In genomic region chr3:139557041-139557440, GRCh38 we compare ENCODE assay signal across 25 cellular contexts. TPM values are rescaled to one million over a fixed set of nuclear protein-coding genes. Genes with fewer than 3 reads are reported as not detected.
DNase-seq lines count a peak whose midpoint lies in the region; ATAC-seq, FAIRE-seq and TF ChIP-seq lines count a peak whose summit lies in the region.
"Had no signal": no experiment of that assay in that cellular context is flagged by ENCODE, and none has a peak within 500 bp of the region (broad histone marks: within the 10 kb centered on the region; RNA-seq: fewer than 3 reads in every experiment).

No MANE protein-coding gene starts in this region.

- TF ChIP-seq CTCF in bronchial epithelial cell (IDR thresholded peaks at IDR 0.05; ENCODE audit: insufficient read depth, low read length, severe bottlenecking), result no peak

- DNase-seq in NCI-H2107 treated with DMSO at 0.1 percent for 48 hours (lab: John Stamatoyannopoulos, UW; ENCODE audit: unreplicated experiment), result peak; percentile 50
- DNase-seq in NCI-H2107 (lab: John Stamatoyannopoulos, UW), result no peak
- peak; percentile 50 for DNase-seq in COR-L47 (lab: John Stamatoyannopoulos, UW)
- peak; percentile 74 for DNase-seq in NCI-H69 (lab: John Stamatoyannopoulos, UW)
- peak; percentile 47 for DNase-seq in bronchial epithelial cell (ENCODE audit: low read depth)
- no peak for DNase-seq in sciatic nerve (ENCODE audit: low spot score)
- no peak for DNase-seq in HEK293T (ENCODE audit: extremely low spot score)
- DNase-seq: EL; GF-D8; GM23248; Kasumi-1; MG63; NCI-H1436; NCI-H2029; NCI-H2227 treated with DMSO at 0.1 percent for 48 hours; NCI-H524; NK-92 treated with Interleukin-12 subunit alpha and Interleukin-12 subunit beta, amount 100 ng/mL, for 24 hours; SIG-M5; T-cell had no signal

- H3K4me3 ChIP-seq in bronchial epithelial cell (ENCODE audit: low read depth, low read length), result no peak overlapping the region
- H3K4me3 ChIP-seq: A549, GM23248, HAP-1, MG63 had no signal

- POLR2A ChIA-PET in HEK293T (lab: Yijun Ruan, JAX), result no interaction called here

- intact Hi-C loops in sciatic nerve (cut with DNase I), result no loop called here

- ATAC-seq in sciatic nerve, result no peak
- no peak for ATAC-seq in GM18517 (IDR thresholded peaks at IDR 0.05; ENCODE audit: unreplicated experiment)
- ATAC-seq: A549, Panc1, SK-N-SH treated with all-trans-retinoic acid at 6 μM for 48 hours, T-cell had no signal

- H3K27me3 ChIP-seq in bronchial epithelial cell (ENCODE audit: control insufficient read depth, insufficient read depth, low read length), result no peaks in the 10 kb centered on the region
- H3K27me3 ChIP-seq: MG63 had no signal

- FAIRE-seq in bronchial epithelial cell (lab: Jason Lieb, UNC), result no peak
- FAIRE-seq: A549 had no signal

- CTCF ChIA-PET in HEK293T (lab: Yijun Ruan, JAX), result no interaction called here

- H3K36me3 ChIP-seq in bronchial epithelial cell (ENCODE audit: control insufficient read depth, insufficient read depth, low read length), result no peaks in the 10 kb centered on the region
- H3K36me3 ChIP-seq: HAP-1, MG63 had no signal

TF ChIP-seq in HEK293T, 16 proteins besides CTCF, POLR2A, EP300 and RAD21:
- TF ChIP-seq ZNF384 (IDR thresholded peaks at IDR 0.05) (no peak), FOXA1 (IDR thresholded peaks at IDR 0.05) (no peak), HDGF (IDR thresholded peaks at IDR 0.05; ENCODE audit: borderline replicate concordance) (no peak), PKNOX1 (IDR thresholded peaks at IDR 0.05) (no peak), ARNT (IDR thresholded peaks at IDR 0.05) (no peak), FOXM1 (IDR thresholded peaks at IDR 0.05; ENCODE audit: borderline replicate concordance) (no peak), ELF4 (IDR thresholded peaks at IDR 0.05) (no peak), SP1 (IDR thresholded peaks at IDR 0.05) (no peak), L3MBTL2 (conservative IDR thresholded peaks at IDR 0.05) (no peak), LEF1 (IDR thresholded peaks at IDR 0.05; ENCODE audit: borderline replicate concordance) (no peak), BHLHE40 (IDR thresholded peaks at IDR 0.05; ENCODE audit: borderline replicate concordance) (no peak), NFRKB (IDR thresholded peaks at IDR 0.05) (no peak), TARDBP (IDR thresholded peaks at IDR 0.05) (no peak), FOXK2 (IDR thresholded peaks at IDR 0.05) (no peak), SUZ12 (IDR thresholded peaks at IDR 0.05) (no peak)

RNA-seq across cellular contexts. Expression of gene RBP1, which starts 17.5 kb away (rescaled TPM):
- total RNA-seq in bronchial epithelial cell (69.5 and 187 TPM in 2 replicates), sciatic nerve (6.4 TPM)
- total RNA-seq: B cell, GM23248 had no signal

Comparison
In these comparisons a context has a peak if more than half of its experiments do, and no peak if none do; other contexts are left out.
1. DNase-seq: peak in NCI-H2107 treated with DMSO at 0.1 percent for 48 hours (single experiment), COR-L47 (single experiment), NCI-H69 (single experiment) and bronchial epithelial cell (single experiment); none in NCI-H2107 (single experiment), sciatic nerve (single experiment) and HEK293T (single experiment).